ENCODE assay signal across 22 cellular contexts in the genomic region with DNA sequence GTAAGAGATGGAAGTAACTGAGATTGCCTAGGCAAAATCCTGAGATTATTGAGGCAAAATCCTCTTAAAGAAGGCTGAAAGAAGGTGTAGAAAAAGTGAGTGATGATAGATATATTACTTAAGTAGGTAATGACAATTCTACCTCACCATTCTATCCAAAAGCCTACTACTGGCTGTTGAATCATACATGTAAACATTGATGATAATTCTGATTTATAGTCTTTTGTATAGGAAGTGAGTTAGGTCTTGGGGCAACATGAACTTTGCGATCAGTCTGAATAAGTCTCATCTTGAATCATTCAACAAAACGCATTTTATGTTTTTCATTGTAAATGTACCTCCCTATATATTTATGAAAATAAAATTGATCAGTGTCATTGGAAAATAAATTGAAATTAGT.
"Had no signal": no experiment of that assay in that cellular context is flagged by ENCODE, and none has a peak within 500 bp of the region (broad histone marks: within the 10 kb centered on the region; RNA-seq: fewer than 3 reads in every experiment).

No MANE protein-coding gene starts in this region.

- H3K4me3 ChIP-seq: ascending aorta, coronary artery, gastrocnemius medialis, lung, suprapubic skin, transverse colon, vagina had no signal

- H3K4me1 Mint-ChIP-seq: nephron progenitor cell had no signal

- H3K4me3 Mint-ChIP-seq: nephron progenitor cell had no signal

- H3K9me3 ChIP-seq: ascending aorta, gastrocnemius medialis, suprapubic skin, transverse colon, vagina had no signal

- DNase-seq: activated CD4-positive, alpha-beta T cell treated with anti-CD3 and anti-CD28 coated beads, Interleukin-2, amount 50 U/mL, for 1 hour; activated naive CD4-positive, alpha-beta T cell treated with Interleukin-2 at 50 U/mL for 16 hours; erythroblast; gastrocnemius medialis; head of caudate nucleus; nephron progenitor cell; nucleus accumbens; posterior cingulate gyrus; retina; stimulated activated CD4-positive, alpha-beta T cell treated with anti-CD3 and anti-CD28 coated beads, Interleukin-12 subunit alpha, Interleukin-12 subunit beta, amount 100 ng/mL, for 4 hours; stimulated activated CD4-positive, alpha-beta T cell treated with anti-CD3 and anti-CD28 coated beads, Interleukin-1b, Interleukin-23, amount 100 ng/mL, for 48 hours; stimulated activated naive CD8-positive, alpha-beta T cell treated with anti-CD3 and anti-CD28 coated beads, Interleukin-15, Interleukin-2, amounts not matched to agents 100 U/mL and 50 U/mL, for 24 hours; T-helper 1 cell; T1000; transverse colon had no signal

- FAIRE-seq: endometrium, keratinocyte had no signal

- H3K4me1 ChIP-seq: ascending aorta, gastrocnemius medialis, suprapubic skin, transverse colon, vagina had no signal

- ATAC-seq: gastrocnemius medialis had no signal

- H3K27ac ChIP-seq: ascending aorta, coronary artery, gastrocnemius medialis, suprapubic skin, transverse colon, vagina had no signal

- H3K27me3 ChIP-seq: ascending aorta, gastrocnemius medialis, suprapubic skin, transverse colon, vagina had no signal

- H3K36me3 ChIP-seq: ascending aorta, gastrocnemius medialis, transverse colon, vagina had no signal
